In the genomic region with DNA sequence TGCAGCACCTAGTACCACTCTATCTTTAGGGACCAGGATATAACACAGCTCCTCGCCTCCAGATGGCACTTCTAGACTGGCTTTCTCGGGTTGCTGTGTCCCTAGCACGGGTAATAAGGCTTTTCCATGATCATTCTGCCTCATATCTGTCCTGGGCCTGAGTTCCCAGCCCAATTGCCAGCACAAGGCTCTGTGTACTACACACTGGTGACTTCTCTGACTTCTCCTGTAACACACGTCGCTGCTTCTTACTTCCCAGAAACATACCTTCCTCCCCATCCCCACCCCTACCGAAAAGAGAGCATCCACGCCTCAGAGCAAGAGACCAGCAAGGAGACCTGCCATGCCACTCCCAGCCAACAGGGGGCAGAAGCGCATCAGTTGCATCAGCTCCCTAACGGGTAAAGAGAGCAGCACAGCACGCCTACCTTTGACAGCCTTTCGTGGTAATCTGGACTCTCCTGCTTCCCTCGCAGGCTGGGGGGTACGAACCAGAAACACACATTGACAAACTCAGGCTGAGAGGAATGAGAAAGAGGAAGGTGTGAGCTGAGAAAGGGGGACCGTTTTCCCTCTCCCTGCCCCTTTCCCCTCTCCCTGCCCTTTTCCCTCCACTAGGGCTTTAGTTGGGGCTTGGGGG, we compare ENCODE assay signal across 1 cellular context.
A peak's percentile ranks its signal among the peaks of the same experiment; 100 is the strongest.
TF ChIP-seq lines count a peak whose summit lies in the region.

No MANE protein-coding gene starts in this region.

TF ChIP-seq in K562, 482 proteins besides CTCF, POLR2A, EP300 and RAD21 (continued from another document and continues in another):
- TF ChIP-seq, protein P1, sequence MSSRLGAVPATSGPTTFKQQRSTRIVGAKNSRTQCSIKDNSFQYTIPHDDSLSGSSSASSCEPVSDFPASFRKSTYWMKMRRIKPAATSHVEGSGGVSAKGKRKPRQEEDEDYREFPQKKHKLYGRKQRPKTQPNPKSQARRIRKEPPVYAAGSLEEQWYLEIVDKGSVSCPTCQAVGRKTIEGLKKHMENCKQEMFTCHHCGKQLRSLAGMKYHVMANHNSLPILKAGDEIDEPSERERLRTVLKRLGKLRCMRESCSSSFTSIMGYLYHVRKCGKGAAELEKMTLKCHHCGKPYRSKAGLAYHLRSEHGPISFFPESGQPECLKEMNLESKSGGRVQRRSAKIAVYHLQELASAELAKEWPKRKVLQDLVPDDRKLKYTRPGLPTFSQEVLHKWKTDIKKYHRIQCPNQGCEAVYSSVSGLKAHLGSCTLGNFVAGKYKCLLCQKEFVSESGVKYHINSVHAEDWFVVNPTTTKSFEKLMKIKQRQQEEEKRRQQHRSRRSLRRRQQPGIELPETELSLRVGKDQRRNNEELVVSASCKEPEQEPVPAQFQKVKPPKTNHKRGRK (tag; IDR thresholded peaks at IDR 0.05): no peak
- TF ChIP-seq, protein P2, sequence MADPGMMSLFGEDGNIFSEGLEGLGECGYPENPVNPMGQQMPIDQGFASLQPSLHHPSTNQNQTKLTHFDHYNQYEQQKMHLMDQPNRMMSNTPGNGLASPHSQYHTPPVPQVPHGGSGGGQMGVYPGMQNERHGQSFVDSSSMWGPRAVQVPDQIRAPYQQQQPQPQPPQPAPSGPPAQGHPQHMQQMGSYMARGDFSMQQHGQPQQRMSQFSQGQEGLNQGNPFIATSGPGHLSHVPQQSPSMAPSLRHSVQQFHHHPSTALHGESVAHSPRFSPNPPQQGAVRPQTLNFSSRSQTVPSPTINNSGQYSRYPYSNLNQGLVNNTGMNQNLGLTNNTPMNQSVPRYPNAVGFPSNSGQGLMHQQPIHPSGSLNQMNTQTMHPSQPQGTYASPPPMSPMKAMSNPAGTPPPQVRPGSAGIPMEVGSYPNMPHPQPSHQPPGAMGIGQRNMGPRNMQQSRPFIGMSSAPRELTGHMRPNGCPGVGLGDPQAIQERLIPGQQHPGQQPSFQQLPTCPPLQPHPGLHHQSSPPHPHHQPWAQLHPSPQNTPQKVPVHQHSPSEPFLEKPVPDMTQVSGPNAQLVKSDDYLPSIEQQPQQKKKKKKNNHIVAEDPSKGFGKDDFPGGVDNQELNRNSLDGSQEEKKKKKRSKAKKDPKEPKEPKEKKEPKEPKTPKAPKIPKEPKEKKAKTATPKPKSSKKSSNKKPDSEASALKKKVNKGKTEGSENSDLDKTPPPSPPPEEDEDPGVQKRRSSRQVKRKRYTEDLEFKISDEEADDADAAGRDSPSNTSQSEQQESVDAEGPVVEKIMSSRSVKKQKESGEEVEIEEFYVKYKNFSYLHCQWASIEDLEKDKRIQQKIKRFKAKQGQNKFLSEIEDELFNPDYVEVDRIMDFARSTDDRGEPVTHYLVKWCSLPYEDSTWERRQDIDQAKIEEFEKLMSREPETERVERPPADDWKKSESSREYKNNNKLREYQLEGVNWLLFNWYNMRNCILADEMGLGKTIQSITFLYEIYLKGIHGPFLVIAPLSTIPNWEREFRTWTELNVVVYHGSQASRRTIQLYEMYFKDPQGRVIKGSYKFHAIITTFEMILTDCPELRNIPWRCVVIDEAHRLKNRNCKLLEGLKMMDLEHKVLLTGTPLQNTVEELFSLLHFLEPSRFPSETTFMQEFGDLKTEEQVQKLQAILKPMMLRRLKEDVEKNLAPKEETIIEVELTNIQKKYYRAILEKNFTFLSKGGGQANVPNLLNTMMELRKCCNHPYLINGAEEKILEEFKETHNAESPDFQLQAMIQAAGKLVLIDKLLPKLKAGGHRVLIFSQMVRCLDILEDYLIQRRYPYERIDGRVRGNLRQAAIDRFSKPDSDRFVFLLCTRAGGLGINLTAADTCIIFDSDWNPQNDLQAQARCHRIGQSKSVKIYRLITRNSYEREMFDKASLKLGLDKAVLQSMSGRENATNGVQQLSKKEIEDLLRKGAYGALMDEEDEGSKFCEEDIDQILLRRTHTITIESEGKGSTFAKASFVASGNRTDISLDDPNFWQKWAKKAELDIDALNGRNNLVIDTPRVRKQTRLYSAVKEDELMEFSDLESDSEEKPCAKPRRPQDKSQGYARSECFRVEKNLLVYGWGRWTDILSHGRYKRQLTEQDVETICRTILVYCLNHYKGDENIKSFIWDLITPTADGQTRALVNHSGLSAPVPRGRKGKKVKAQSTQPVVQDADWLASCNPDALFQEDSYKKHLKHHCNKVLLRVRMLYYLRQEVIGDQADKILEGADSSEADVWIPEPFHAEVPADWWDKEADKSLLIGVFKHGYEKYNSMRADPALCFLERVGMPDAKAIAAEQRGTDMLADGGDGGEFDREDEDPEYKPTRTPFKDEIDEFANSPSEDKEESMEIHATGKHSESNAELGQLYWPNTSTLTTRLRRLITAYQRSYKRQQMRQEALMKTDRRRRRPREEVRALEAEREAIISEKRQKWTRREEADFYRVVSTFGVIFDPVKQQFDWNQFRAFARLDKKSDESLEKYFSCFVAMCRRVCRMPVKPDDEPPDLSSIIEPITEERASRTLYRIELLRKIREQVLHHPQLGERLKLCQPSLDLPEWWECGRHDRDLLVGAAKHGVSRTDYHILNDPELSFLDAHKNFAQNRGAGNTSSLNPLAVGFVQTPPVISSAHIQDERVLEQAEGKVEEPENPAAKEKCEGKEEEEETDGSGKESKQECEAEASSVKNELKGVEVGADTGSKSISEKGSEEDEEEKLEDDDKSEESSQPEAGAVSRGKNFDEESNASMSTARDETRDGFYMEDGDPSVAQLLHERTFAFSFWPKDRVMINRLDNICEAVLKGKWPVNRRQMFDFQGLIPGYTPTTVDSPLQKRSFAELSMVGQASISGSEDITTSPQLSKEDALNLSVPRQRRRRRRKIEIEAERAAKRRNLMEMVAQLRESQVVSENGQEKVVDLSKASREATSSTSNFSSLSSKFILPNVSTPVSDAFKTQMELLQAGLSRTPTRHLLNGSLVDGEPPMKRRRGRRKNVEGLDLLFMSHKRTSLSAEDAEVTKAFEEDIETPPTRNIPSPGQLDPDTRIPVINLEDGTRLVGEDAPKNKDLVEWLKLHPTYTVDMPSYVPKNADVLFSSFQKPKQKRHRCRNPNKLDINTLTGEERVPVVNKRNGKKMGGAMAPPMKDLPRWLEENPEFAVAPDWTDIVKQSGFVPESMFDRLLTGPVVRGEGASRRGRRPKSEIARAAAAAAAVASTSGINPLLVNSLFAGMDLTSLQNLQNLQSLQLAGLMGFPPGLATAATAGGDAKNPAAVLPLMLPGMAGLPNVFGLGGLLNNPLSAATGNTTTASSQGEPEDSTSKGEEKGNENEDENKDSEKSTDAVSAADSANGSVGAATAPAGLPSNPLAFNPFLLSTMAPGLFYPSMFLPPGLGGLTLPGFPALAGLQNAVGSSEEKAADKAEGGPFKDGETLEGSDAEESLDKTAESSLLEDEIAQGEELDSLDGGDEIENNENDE (IDR thresholded peaks at IDR 0.05; ENCODE audit: low read depth, low read length): no peak
- 0 out of 2 replicates have a peak, but pooled peaks have one; percentile 13 for TF ChIP-seq TAF7 (tag; IDR thresholded peaks at IDR 0.05)
- TF ChIP-seq, protein P3, sequence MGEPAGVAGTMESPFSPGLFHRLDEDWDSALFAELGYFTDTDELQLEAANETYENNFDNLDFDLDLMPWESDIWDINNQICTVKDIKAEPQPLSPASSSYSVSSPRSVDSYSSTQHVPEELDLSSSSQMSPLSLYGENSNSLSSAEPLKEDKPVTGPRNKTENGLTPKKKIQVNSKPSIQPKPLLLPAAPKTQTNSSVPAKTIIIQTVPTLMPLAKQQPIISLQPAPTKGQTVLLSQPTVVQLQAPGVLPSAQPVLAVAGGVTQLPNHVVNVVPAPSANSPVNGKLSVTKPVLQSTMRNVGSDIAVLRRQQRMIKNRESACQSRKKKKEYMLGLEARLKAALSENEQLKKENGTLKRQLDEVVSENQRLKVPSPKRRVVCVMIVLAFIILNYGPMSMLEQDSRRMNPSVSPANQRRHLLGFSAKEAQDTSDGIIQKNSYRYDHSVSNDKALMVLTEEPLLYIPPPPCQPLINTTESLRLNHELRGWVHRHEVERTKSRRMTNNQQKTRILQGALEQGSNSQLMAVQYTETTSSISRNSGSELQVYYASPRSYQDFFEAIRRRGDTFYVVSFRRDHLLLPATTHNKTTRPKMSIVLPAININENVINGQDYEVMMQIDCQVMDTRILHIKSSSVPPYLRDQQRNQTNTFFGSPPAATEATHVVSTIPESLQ (CRISPR knock-in tag; IDR thresholded peaks at IDR 0.05): no peak
- no peak for TF ChIP-seq RBM34 (IDR thresholded peaks at IDR 0.05; ENCODE audit: borderline replicate concordance, insufficient read depth, low read length)
- TF ChIP-seq, protein P4, sequence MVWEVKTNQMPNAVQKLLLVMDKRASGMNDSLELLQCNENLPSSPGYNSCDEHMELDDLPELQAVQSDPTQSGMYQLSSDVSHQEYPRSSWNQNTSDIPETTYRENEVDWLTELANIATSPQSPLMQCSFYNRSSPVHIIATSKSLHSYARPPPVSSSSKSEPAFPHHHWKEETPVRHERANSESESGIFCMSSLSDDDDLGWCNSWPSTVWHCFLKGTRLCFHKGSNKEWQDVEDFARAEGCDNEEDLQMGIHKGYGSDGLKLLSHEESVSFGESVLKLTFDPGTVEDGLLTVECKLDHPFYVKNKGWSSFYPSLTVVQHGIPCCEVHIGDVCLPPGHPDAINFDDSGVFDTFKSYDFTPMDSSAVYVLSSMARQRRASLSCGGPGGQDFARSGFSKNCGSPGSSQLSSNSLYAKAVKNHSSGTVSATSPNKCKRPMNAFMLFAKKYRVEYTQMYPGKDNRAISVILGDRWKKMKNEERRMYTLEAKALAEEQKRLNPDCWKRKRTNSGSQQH (CRISPR knock-in tag; IDR thresholded peaks at IDR 0.05): no peak
- TF ChIP-seq CC2D1A (IDR thresholded peaks at IDR 0.05): peak; percentile 91
- no peak for TF ChIP-seq ZNF707 (CRISPR knock-in tag; conservative IDR thresholded peaks at IDR 0.05)
- TF ChIP-seq, protein P5, sequence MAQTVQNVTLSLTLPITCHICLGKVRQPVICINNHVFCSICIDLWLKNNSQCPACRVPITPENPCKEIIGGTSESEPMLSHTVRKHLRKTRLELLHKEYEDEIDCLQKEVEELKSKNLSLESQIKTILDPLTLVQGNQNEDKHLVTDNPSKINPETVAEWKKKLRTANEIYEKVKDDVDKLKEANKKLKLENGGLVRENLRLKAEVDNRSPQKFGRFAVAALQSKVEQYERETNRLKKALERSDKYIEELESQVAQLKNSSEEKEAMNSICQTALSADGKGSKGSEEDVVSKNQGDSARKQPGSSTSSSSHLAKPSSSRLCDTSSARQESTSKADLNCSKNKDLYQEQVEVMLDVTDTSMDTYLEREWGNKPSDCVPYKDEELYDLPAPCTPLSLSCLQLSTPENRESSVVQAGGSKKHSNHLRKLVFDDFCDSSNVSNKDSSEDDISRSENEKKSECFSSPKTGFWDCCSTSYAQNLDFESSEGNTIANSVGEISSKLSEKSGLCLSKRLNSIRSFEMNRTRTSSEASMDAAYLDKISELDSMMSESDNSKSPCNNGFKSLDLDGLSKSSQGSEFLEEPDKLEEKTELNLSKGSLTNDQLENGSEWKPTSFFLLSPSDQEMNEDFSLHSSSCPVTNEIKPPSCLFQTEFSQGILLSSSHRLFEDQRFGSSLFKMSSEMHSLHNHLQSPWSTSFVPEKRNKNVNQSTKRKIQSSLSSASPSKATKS (CRISPR knock-in tag; IDR thresholded peaks at IDR 0.05): no peak
- no peak for TF ChIP-seq SREBF1 (IDR thresholded peaks at IDR 0.05; ENCODE audit: borderline replicate concordance, low read depth, low read length)
- no peak for TF ChIP-seq ZNF324 (CRISPR knock-in tag; IDR thresholded peaks at IDR 0.05)
- no peak for TF ChIP-seq ZNF121 (CRISPR knock-in tag; conservative IDR thresholded peaks at IDR 0.05)
- 0 out of 2 replicates have a peak, but pooled peaks have one; percentile 36 for TF ChIP-seq ETV5 (CRISPR knock-in tag; IDR thresholded peaks at IDR 0.05; ENCODE audit: low read depth)
- peak; percentile 32; the same call in 1 of the 2 replicates for TF ChIP-seq PHF8 (IDR thresholded peaks at IDR 0.05; ENCODE audit: borderline replicate concordance, low read length)
- TF ChIP-seq HDGF (IDR thresholded peaks at IDR 0.05): peak; percentile 82; the same call in 1 of the 2 replicates
- TF ChIP-seq, protein P6, sequence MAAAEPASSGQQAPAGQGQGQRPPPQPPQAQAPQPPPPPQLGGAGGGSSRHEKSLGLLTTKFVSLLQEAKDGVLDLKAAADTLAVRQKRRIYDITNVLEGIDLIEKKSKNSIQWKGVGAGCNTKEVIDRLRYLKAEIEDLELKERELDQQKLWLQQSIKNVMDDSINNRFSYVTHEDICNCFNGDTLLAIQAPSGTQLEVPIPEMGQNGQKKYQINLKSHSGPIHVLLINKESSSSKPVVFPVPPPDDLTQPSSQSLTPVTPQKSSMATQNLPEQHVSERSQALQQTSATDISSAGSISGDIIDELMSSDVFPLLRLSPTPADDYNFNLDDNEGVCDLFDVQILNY (CRISPR knock-in tag; IDR thresholded peaks at IDR 0.05): no peak
- TF ChIP-seq, protein P7, sequence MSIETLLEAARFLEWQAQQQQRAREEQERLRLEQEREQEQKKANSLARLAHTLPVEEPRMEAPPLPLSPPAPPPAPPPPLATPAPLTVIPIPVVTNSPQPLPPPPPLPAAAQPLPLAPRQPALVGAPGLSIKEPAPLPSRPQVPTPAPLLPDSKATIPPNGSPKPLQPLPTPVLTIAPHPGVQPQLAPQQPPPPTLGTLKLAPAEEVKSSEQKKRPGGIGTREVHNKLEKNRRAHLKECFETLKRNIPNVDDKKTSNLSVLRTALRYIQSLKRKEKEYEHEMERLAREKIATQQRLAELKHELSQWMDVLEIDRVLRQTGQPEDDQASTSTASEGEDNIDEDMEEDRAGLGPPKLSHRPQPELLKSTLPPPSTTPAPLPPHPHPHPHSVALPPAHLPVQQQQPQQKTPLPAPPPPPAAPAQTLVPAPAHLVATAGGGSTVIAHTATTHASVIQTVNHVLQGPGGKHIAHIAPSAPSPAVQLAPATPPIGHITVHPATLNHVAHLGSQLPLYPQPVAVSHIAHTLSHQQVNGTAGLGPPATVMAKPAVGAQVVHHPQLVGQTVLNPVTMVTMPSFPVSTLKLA (conservative IDR thresholded peaks at IDR 0.05): peak in 1 of 2 experiments; percentile 62; a peak in 2 of 4 replicates
- TF ChIP-seq NEUROD1 (IDR thresholded peaks at IDR 0.05; ENCODE audit: borderline replicate concordance, low read depth, low read length, partially characterized antibody): peak; percentile 27
- TF ChIP-seq, protein P8, sequence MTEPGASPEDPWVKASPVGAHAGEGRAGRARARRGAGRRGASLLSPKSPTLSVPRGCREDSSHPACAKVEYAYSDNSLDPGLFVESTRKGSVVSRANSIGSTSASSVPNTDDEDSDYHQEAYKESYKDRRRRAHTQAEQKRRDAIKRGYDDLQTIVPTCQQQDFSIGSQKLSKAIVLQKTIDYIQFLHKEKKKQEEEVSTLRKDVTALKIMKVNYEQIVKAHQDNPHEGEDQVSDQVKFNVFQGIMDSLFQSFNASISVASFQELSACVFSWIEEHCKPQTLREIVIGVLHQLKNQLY (CRISPR knock-in tag; conservative IDR thresholded peaks at IDR 0.05): no peak
- TF ChIP-seq RBFOX2 (IDR thresholded peaks at IDR 0.05; ENCODE audit: low read depth, low read length): peak; percentile 45; the same call in 1 of the 2 replicates
- TF ChIP-seq XRCC3 (IDR thresholded peaks at IDR 0.05): no peak
- TF ChIP-seq DACH1 (IDR thresholded peaks at IDR 0.05; ENCODE audit: partially characterized antibody): no peak
- TF ChIP-seq ATF1 (CRISPR knock-in tag; IDR thresholded peaks at IDR 0.05): no peak
- no peak for TF ChIP-seq ATF1 (tag; IDR thresholded peaks at IDR 0.05)
